Comparison of ENCODE assay signal across 1 cellular context in the genomic region with DNA sequence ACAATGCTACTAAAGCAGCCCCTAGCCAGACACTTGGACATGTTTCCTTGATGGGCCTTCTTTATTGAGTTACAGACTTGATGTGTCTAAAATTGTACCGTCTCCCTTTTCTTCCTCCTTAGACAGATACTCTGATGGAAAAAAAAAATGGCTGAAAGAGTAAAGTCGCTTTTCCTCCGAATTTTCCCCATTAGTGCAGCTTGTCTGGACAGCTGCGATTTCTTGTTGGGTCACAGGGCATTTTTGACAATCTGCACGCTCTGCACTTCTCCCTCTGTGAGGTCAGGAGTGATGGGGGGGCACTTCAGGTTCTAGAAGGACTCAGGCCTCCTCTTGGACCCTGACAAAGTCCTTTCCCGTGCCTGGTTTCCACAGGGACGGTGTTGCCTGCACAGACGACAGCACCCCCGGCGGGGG.
TF ChIP-seq lines count a peak whose summit lies in the region.

No MANE protein-coding gene starts in this region.

TF ChIP-seq in HEK293, 187 proteins besides CTCF, POLR2A, EP300 and RAD21 (continued from another document):
- TF ChIP-seq REST (tag by site-specific recombination; IDR thresholded peaks at IDR 0.05) (peak; percentile 11; the same call in 1 of the 2 replicates), HOXA7 (CRISPR knock-in tag; IDR thresholded peaks at IDR 0.05; ENCODE audit: borderline replicate concordance) (no peak), ZNF239 (tag by site-specific recombination; IDR thresholded peaks at IDR 0.05) (no peak), TSHZ1 (tag by site-specific recombination; IDR thresholded peaks at IDR 0.05; ENCODE audit: borderline replicate concordance) (no peak), ZNF501 (tag by site-specific recombination; IDR thresholded peaks at IDR 0.05) (no peak), ZBTB11 (tag by site-specific recombination; conservative IDR thresholded peaks at IDR 0.05; ENCODE audit: low read depth) (0 out of 2 replicates have a peak, but pooled peaks have one; percentile 15)
- TF ChIP-seq, protein P1, sequence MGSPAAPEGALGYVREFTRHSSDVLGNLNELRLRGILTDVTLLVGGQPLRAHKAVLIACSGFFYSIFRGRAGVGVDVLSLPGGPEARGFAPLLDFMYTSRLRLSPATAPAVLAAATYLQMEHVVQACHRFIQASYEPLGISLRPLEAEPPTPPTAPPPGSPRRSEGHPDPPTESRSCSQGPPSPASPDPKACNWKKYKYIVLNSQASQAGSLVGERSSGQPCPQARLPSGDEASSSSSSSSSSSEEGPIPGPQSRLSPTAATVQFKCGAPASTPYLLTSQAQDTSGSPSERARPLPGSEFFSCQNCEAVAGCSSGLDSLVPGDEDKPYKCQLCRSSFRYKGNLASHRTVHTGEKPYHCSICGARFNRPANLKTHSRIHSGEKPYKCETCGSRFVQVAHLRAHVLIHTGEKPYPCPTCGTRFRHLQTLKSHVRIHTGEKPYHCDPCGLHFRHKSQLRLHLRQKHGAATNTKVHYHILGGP (tag by site-specific recombination; IDR thresholded peaks at IDR 0.05): no peak
